ENCODE assay signal across 10 cellular contexts in the genomic region with DNA sequence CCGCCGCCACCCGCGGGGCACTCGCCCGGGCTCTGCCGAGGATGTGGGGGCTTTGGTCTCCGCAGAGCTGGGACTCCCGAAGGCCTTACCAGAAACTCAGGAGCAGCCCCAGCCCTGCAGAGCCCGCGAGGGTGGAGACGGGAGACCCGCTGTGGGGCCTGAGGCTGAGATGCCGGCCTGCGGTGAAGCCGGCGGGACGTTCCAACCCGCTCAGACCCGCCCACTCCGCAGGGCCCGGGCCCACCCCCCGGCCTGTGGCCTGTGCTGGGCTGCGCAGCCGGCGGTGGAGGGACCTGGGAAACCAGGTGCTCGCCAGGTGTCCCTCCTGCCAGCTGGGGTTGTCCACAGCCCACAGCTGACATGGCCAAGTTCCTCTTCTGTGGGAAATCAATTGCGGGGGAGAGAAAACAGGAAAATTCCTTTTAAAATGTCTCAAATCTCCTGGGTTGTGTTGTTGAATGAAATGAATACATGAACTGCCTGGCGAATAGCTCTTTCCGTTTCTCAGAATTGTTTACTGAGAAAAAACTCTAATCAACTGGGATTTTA. TPM values are rescaled to one million over a fixed set of nuclear protein-coding genes. Genes with fewer than 3 reads are reported as not detected.
A peak's percentile ranks its signal among the peaks of the same experiment; 100 is the strongest.
DNase-seq lines count a peak whose midpoint lies in the region; ATAC-seq and TF ChIP-seq lines count a peak whose summit lies in the region.
"Had no signal": no experiment of that assay in that cellular context is flagged by ENCODE, and none has a peak within 500 bp of the region (broad histone marks: within the 10 kb centered on the region; RNA-seq: fewer than 3 reads in every experiment).

No MANE protein-coding gene starts in this region.

- no peak overlapping the region for H3K27ac ChIP-seq in thymus (ENCODE audit: low read depth)
- H3K27ac ChIP-seq: SJSA1 had no signal

- DNase-seq in NT2/D1 (ENCODE audit: low read depth, low spot score) (no peak), glutamatergic neuron (peak; percentile 69), middle frontal gyrus (ENCODE audit: extremely low spot score, low spot score) (peak; percentile 7), retina (no peak), 8988T (no peak)
- DNase-seq in activated CD4-positive, CD25-positive, alpha-beta regulatory T cell (lab: John Stamatoyannopoulos, UW) = no peak
- DNase-seq: NCI-H1105 had no signal

- peaks cover 5% of the 10 kb centered on the region for H3K27me3 Mint-ChIP-seq in glutamatergic neuron (ENCODE audit: unreplicated experiment)

- H3K9me3 ChIP-seq in NT2/D1 (ENCODE audit: insufficient read depth, low read length) (no peaks in the 10 kb centered on the region), thymus (ENCODE audit: control insufficient read depth) (peaks cover 3% of the 10 kb centered on the region)

- TF ChIP-seq CTCF in glutamatergic neuron (IDR thresholded peaks at IDR 0.05; ENCODE audit: partially characterized antibody, unreplicated experiment) = no peak

- WGBS in thymus = 4% methylated on average over 30 of the region's 30 CpGs

- H3K36me3 Mint-ChIP-seq in glutamatergic neuron (ENCODE audit: unreplicated experiment) = no peaks in the 10 kb centered on the region

- peaks cover 7% of the 10 kb centered on the region for H3K4me1 ChIP-seq in NT2/D1 (ENCODE audit: insufficient read depth, insufficient read length)
- H3K4me1 ChIP-seq in thymus (ENCODE audit: control insufficient read depth, insufficient read depth, low read length) = no peaks in the 10 kb centered on the region
- H3K4me1 ChIP-seq: SJSA1 had no signal

- H3K27ac Mint-ChIP-seq in glutamatergic neuron (ENCODE audit: unreplicated experiment) = no peak overlapping the region

- H3K4me3 ChIP-seq in NT2/D1 (ENCODE audit: insufficient read length, low read depth) (peak overlapping the region; percentile 64), thymus (ENCODE audit: low read length) (peak overlapping the region; percentile 21)
- H3K4me3 ChIP-seq: SJSA1 had no signal

- H3K4me1 Mint-ChIP-seq in glutamatergic neuron (ENCODE audit: low read depth, unreplicated experiment) = peaks cover 2% of the 10 kb centered on the region

- peaks cover 5% of the 10 kb centered on the region for H3K9me3 Mint-ChIP-seq in glutamatergic neuron (ENCODE audit: unreplicated experiment)

- no peak for ATAC-seq in GM21526 (IDR thresholded peaks at IDR 0.05; ENCODE audit: low FRiP score, unreplicated experiment)

- peak overlapping the region; percentile 71 for H3K4me3 Mint-ChIP-seq in glutamatergic neuron (ENCODE audit: unreplicated experiment)

- H3K36me3 ChIP-seq in NT2/D1 (ENCODE audit: insufficient read depth, insufficient read length, low read length) (no peaks in the 10 kb centered on the region), thymus (ENCODE audit: control insufficient read depth, insufficient read depth) (no peaks in the 10 kb centered on the region)
- H3K36me3 ChIP-seq: SJSA1 had no signal

- H3K27me3 ChIP-seq in NT2/D1 (ENCODE audit: insufficient read depth, insufficient read length) (peaks cover 7% of the 10 kb centered on the region), thymus (ENCODE audit: control insufficient read depth, insufficient read depth) (peaks cover 26% of the 10 kb centered on the region)

- H3K9ac ChIP-seq in NT2/D1 (ENCODE audit: insufficient read length, low read depth) = peak overlapping the region; percentile 90

RNA-seq across cellular contexts. Expression of a gene that starts 48.9 kb away (rescaled TPM):
- 0.20 TPM for total RNA-seq in glutamatergic neuron (ENCODE audit: unreplicated experiment)
- polyA plus RNA-seq in thymus = 0.07 TPM
- total RNA-seq: SJSA1 had no signal

Comparison
In these comparisons a context has a peak if more than half of its experiments do, and no peak if none do; other contexts are left out.
1. DNase-seq: peak in glutamatergic neuron (single experiment) and middle frontal gyrus (single experiment); none in NT2/D1 (single experiment), activated CD4-positive, CD25-positive, alpha-beta regulatory T cell (0 of 4), retina (single experiment) and 8988T (single experiment).